17 cellular contexts compared by ENCODE assay signal in the genomic region with DNA sequence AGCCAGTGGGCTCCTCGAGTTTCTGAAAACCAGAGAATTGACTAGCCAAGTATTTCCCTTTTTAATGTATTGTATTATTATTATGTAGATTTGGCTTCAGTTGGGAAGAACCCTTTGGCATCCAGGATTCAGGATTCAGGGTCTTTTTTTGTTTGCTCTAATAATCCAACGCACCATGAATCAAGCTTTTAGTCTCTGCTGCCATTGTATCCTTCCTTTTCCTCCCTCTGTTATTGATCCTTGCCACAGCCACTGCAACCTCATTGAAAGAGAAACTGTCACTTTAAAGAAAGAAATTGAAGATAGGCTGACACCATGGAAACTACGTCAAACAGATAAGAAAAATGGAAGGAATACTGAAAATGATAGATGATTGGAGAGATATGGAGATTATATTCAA.
A peak's percentile ranks its signal among the peaks of the same experiment; 100 is the strongest.
DNase-seq lines count a peak whose midpoint lies in the region; ATAC-seq, FAIRE-seq and TF ChIP-seq lines count a peak whose summit lies in the region.
"Had no signal": no experiment of that assay in that cellular context is flagged by ENCODE, and none has a peak within 500 bp of the region (broad histone marks: within the 10 kb centered on the region; RNA-seq: fewer than 3 reads in every experiment).

No MANE protein-coding gene starts in this region.

- peak overlapping the region; percentile 58 for H3K4ac ChIP-seq in IMR-90 (ENCODE audit: low read depth, low read length)

- H4K20me1 ChIP-seq in GM23338 (replicated peaks; ENCODE audit: insufficient read depth) (no peaks in the 10 kb centered on the region), IMR-90 (ENCODE audit: insufficient read depth, low read length) (no peaks in the 10 kb centered on the region)
- H4K20me1 ChIP-seq: BLaER1 treated with 17β-estradiol and CSF1 and Interleukin-3, amounts not matched to agents 10 nM and 100 nM had no signal

- peak overlapping the region in 1 of 2 experiments; percentile 63; a peak in 1 of 4 replicates for H4K8ac ChIP-seq in IMR-90 (ENCODE audit: low read depth in 2 of 2, low read length in 2 of 2)

- TF ChIP-seq POLR2A in IMR-90 (IDR thresholded peaks at IDR 0.05; ENCODE audit: low read depth, low read length): no peak

- no peak overlapping the region for H3K4me3 ChIP-seq in GM23338
- no peak overlapping the region for H3K4me3 ChIP-seq in IMR-90 (ENCODE audit: insufficient read depth, low read depth, low read length)
- H3K4me3 ChIP-seq in iPS-18a (ENCODE audit: low read length): peak overlapping the region; percentile 36
- peak overlapping the region; percentile 11 for H3K4me3 ChIP-seq in neuron (ENCODE audit: low read length)
- H3K4me3 ChIP-seq in small intestine (ENCODE audit: low read depth in 1 of 2, low read length in 2 of 2): no peak overlapping the region
- H3K4me3 ChIP-seq: BLaER1 treated with 17β-estradiol and CSF1 and Interleukin-3, amounts not matched to agents 10 nM and 100 nM; GM23248; K562 had no signal

- H3K4me1 ChIP-seq in GM23338 (ENCODE audit: insufficient read depth): peaks cover 12% of the 10 kb centered on the region
- H3K4me1 ChIP-seq in IMR-90 (ENCODE audit: control insufficient read depth, insufficient read depth, low read length): peaks cover 10% of the 10 kb centered on the region
- peaks cover 25% of the 10 kb centered on the region for H3K4me1 ChIP-seq in iPS-18a (ENCODE audit: control insufficient read depth, low read depth, low read length)
- H3K4me1 ChIP-seq in neuron (ENCODE audit: insufficient read depth, low read length): peaks cover 19% of the 10 kb centered on the region
- H3K4me1 ChIP-seq in small intestine (ENCODE audit: control insufficient read depth in 2 of 2, insufficient read depth in 1 of 2, low read depth in 1 of 2, low read length in 1 of 2): no peaks in the 10 kb centered on the region
- H3K4me1 ChIP-seq: BLaER1 treated with 17β-estradiol and CSF1 and Interleukin-3, amounts not matched to agents 10 nM and 100 nM had no signal

- no CpG with 5 or more reads among the region's 3 CpGs for WGBS in IMR-90 (ENCODE audit: extremely low coverage in 2 of 2, insufficient read length in 1 of 2), 2 experiments
- WGBS in small intestine, 3 donors: 36 to 60% (median 57%) methylated on average over 3 of the region's 3 CpGs

- no peaks in the 10 kb centered on the region for H3K9me3 Mint-ChIP-seq in GM23338
- H3K9me3 Mint-ChIP-seq: HFFc6 had no signal

- H3K9me3 ChIP-seq in IMR-90 (ENCODE audit: control insufficient read depth, insufficient read depth, low read length) (no peaks in the 10 kb centered on the region), iPS-18a (ENCODE audit: control insufficient read depth, low read depth, low read length) (no peaks in the 10 kb centered on the region), neuron (ENCODE audit: low read length) (no peaks in the 10 kb centered on the region), small intestine (ENCODE audit: control insufficient read depth, low read depth) (no peaks in the 10 kb centered on the region)
- H3K9me3 ChIP-seq: BLaER1 treated with 17β-estradiol and CSF1 and Interleukin-3, amounts not matched to agents 10 nM and 100 nM had no signal

- intact Hi-C loops in IMR-90 (cut with micrococcal nuclease): no loop called here

- no peak overlapping the region for H3K56ac ChIP-seq in IMR-90 (ENCODE audit: extremely low read depth, insufficient read depth, low read length)

- H2AFZ ChIP-seq in GM23338 (no peak overlapping the region), IMR-90 (replicated peaks; ENCODE audit: low read length, poor library complexity) (no peak overlapping the region), neuron (ENCODE audit: low read depth, low read length) (peak overlapping the region; percentile 69)
- H2AFZ ChIP-seq: GM23248 had no signal

- TF ChIP-seq CTCF in GM23338 (conservative IDR thresholded peaks at IDR 0.05; ENCODE audit: low read depth in 2 of 2) (no peak), IMR-90 (conservative IDR thresholded peaks at IDR 0.05; ENCODE audit: low read depth, low read length) (no peak)

- H2BK15ac ChIP-seq in IMR-90 (ENCODE audit: low read depth, low read length): no peak overlapping the region; the same call in 2 of the 3 replicates

- peak; percentile 17 for DNase-seq in GM23338 (ENCODE audit: low spot score)
- no peak for DNase-seq in IMR-90
- no peak for DNase-seq in SKM-1 (lab: John Stamatoyannopoulos, UW; ENCODE audit: unreplicated experiment)
- DNase-seq in putamen (ENCODE audit: low spot score): no peak
- no peak for DNase-seq in small intestine
- DNase-seq: ACHN; CD4-positive, CD25-positive, alpha-beta regulatory T cell; DMS53; GM23248; HCEC 1CT; HFFc6 had no signal

- no TSS peak for BruUV-seq in IMR-90 (replicated peaks; lab: Mats Ljungman, UMichigan)

- no peak for FAIRE-seq in small intestine (lab: Jason Lieb, UNC)
- FAIRE-seq: GM18507, HTR-8/SVneo, K562 had no signal

- H4K91ac ChIP-seq in IMR-90 (ENCODE audit: insufficient read depth, low read depth, low read length): peak overlapping the region; percentile 75

- peak overlapping the region; percentile 29; the same call in 1 of the 2 replicates for H3K27ac Mint-ChIP-seq in GM23338
- H3K27ac Mint-ChIP-seq: CD4-positive, CD25-positive, alpha-beta regulatory T cell; HFFc6 had no signal

- H3K27ac ChIP-seq in GM23338 (ENCODE audit: low read depth): peak overlapping the region; percentile 36; the same call in 1 of the 2 replicates
- no peak overlapping the region for H3K27ac ChIP-seq in IMR-90 (ENCODE audit: insufficient read depth, low read length)
- H3K27ac ChIP-seq in iPS-18a (ENCODE audit: low read length): peak overlapping the region; percentile 61
- H3K27ac ChIP-seq in small intestine (ENCODE audit: low read depth in 1 of 2, low read length in 1 of 2): no peak overlapping the region
- H3K27ac ChIP-seq: BLaER1 treated with 17β-estradiol and CSF1 and Interleukin-3, amounts not matched to agents 10 nM and 100 nM; GM23248 had no signal

- H2BK20ac ChIP-seq in IMR-90 (ENCODE audit: low read depth, low read length): peak overlapping the region; percentile 65; the same call in 1 of the 2 replicates

- no peaks in the 10 kb centered on the region for H3K27me3 Mint-ChIP-seq in GM23338 (ENCODE audit: insufficient read depth, low read depth, poor library complexity)
- H3K27me3 Mint-ChIP-seq: CD4-positive, CD25-positive, alpha-beta regulatory T cell had no signal

- H3K4me3 Mint-ChIP-seq in GM23338: no peak overlapping the region
- H3K4me3 Mint-ChIP-seq: CD4-positive, CD25-positive, alpha-beta regulatory T cell; HFFc6 had no signal

- 0 out of 2 replicates have a peak overlapping the region, but pooled peaks have one; percentile 3 for H3K4me2 ChIP-seq in GM23338
- no peak overlapping the region for H3K4me2 ChIP-seq in IMR-90 (ENCODE audit: low read depth, low read length)
- H3K4me2 ChIP-seq: BLaER1 treated with 17β-estradiol and CSF1 and Interleukin-3, amounts not matched to agents 10 nM and 100 nM had no signal

- peaks cover 46 to 54% of the 10 kb centered on the region in 2 experiments for H3K79me1 ChIP-seq in IMR-90 (ENCODE audit: low read depth in 1 of 2, low read length in 2 of 2)

- peak overlapping the region; percentile 85; the same call in 1 of the 2 replicates for H4K5ac ChIP-seq in IMR-90 (ENCODE audit: low read depth, low read length)

- in situ Hi-C loops in IMR-90 (cut with MboI; ENCODE audit: low sequenced_read_pairs): no loop called here

- H3K27me3 ChIP-seq in GM23338 (ENCODE audit: insufficient read depth) (no peaks in the 10 kb centered on the region), IMR-90 (ENCODE audit: control insufficient read depth, insufficient read depth, low read length) (no peaks in the 10 kb centered on the region), iPS-18a (ENCODE audit: control insufficient read depth, insufficient read depth, low read length) (no peaks in the 10 kb centered on the region), neuron (ENCODE audit: insufficient read depth, low read length) (no peaks in the 10 kb centered on the region), small intestine (ENCODE audit: control insufficient read depth in 2 of 2, insufficient read depth in 2 of 2, low read length in 2 of 2) (no peaks in the 10 kb centered on the region)
- H3K27me3 ChIP-seq: BLaER1 treated with 17β-estradiol and CSF1 and Interleukin-3, amounts not matched to agents 10 nM and 100 nM had no signal

- no peak overlapping the region for H2AK5ac ChIP-seq in IMR-90 (ENCODE audit: low read depth, low read length)

- no peaks in the 10 kb centered on the region for H3F3A ChIP-seq in GM23338 (replicated peaks; ENCODE audit: low read depth)

- no peak overlapping the region for H3K9ac ChIP-seq in IMR-90 (ENCODE audit: low read depth, low read length)
- H3K9ac ChIP-seq in iPS-18a (ENCODE audit: low read length): no peak overlapping the region
- H3K9ac ChIP-seq: BLaER1 treated with 17β-estradiol and CSF1 and Interleukin-3, amounts not matched to agents 10 nM and 100 nM; GM23248 had no signal

- H2BK120ac ChIP-seq in IMR-90 (ENCODE audit: low read depth, low read length): peak overlapping the region; percentile 62

- peaks cover 15% of the 10 kb centered on the region for H3K4me1 Mint-ChIP-seq in GM23338
- H3K4me1 Mint-ChIP-seq: CD4-positive, CD25-positive, alpha-beta regulatory T cell had no signal

- H3K18ac ChIP-seq in IMR-90 (ENCODE audit: low read depth, low read length): peak overlapping the region; percentile 85

- H2AK9ac ChIP-seq in IMR-90 (replicated peaks; ENCODE audit: low read depth, low read length, poor library complexity): no peak overlapping the region

- 0 out of 2 replicates have a peak, but pooled peaks cover 10% of the 10 kb centered on the region for H3K9me2 ChIP-seq in GM23338 (ENCODE audit: insufficient read depth)

- no peaks in the 10 kb centered on the region for H3K36me3 ChIP-seq in GM23338 (ENCODE audit: insufficient read depth)
- H3K36me3 ChIP-seq in IMR-90 (ENCODE audit: control insufficient read depth, insufficient read depth, low read length): peaks cover 24% of the 10 kb centered on the region
- H3K36me3 ChIP-seq in iPS-18a (ENCODE audit: control insufficient read depth, low read depth, low read length): no peaks in the 10 kb centered on the region
- no peaks in the 10 kb centered on the region for H3K36me3 ChIP-seq in neuron (ENCODE audit: insufficient read depth, low read length)
- no peaks in the 10 kb centered on the region for H3K36me3 ChIP-seq in small intestine (ENCODE audit: control insufficient read depth in 2 of 2, insufficient read depth in 2 of 2, low read length in 2 of 2)
- H3K36me3 ChIP-seq: BLaER1 treated with 17β-estradiol and CSF1 and Interleukin-3, amounts not matched to agents 10 nM and 100 nM had no signal

- H3K79me2 ChIP-seq in GM23338 (replicated peaks; ENCODE audit: insufficient read depth): no peaks in the 10 kb centered on the region

- H3K36me3 Mint-ChIP-seq in GM23338 (ENCODE audit: low read depth): no peaks in the 10 kb centered on the region
- H3K36me3 Mint-ChIP-seq: CD4-positive, CD25-positive, alpha-beta regulatory T cell had no signal

- peak overlapping the region; percentile 68 for H2BK5ac ChIP-seq in IMR-90 (ENCODE audit: low read depth, low read length, poor library complexity, severe bottlenecking)

- H3K9me1 ChIP-seq in IMR-90 (ENCODE audit: insufficient read depth, low read length): peaks cover 5% of the 10 kb centered on the region; the same call in 1 of the 2 replicates

- POLR2A ChIA-PET in IMR-90 (lab: Charles Lee; ENCODE audit: unreplicated experiment): no interaction called here

- dilution Hi-C loops in IMR-90 (cut with HindIII; ENCODE audit: low sequenced_read_pairs, unreplicated experiment): no loop called here

- ATAC-seq in GM23338 (peak; percentile 67), IMR-90 (ENCODE audit: low read depth) (no peak)
- ATAC-seq: K562 had no signal

- 0 out of 2 replicates have a peak overlapping the region, but pooled peaks have one; percentile 26 for H3K23ac ChIP-seq in IMR-90 (ENCODE audit: low read depth, low read length)

- CTCF ChIA-PET in IMR-90 (lab: Yijun Ruan, JAX): no interaction called here

- 0 out of 2 replicates have a peak overlapping the region, but pooled peaks have one; percentile 44 for H3K14ac ChIP-seq in IMR-90 (replicated peaks; ENCODE audit: low read depth, low read length)

- TF ChIP-seq RAD21 in IMR-90 (IDR thresholded peaks at IDR 0.05; ENCODE audit: low read length): no peak

Comparison
In these comparisons a context has a peak if more than half of its experiments do, and no peak if none do; other contexts are left out.
1. H3K27ac ChIP-seq: peak in GM23338 (single experiment) and iPS-18a (single experiment); none in IMR-90 (single experiment) and small intestine (0 of 2).
2. H3K4me3 ChIP-seq: peak in iPS-18a (single experiment) and neuron (single experiment); none in GM23338 (single experiment), IMR-90 (single experiment) and small intestine (0 of 2).